Comparison of ENCODE assay signal across 14 cellular contexts in the genomic region with DNA sequence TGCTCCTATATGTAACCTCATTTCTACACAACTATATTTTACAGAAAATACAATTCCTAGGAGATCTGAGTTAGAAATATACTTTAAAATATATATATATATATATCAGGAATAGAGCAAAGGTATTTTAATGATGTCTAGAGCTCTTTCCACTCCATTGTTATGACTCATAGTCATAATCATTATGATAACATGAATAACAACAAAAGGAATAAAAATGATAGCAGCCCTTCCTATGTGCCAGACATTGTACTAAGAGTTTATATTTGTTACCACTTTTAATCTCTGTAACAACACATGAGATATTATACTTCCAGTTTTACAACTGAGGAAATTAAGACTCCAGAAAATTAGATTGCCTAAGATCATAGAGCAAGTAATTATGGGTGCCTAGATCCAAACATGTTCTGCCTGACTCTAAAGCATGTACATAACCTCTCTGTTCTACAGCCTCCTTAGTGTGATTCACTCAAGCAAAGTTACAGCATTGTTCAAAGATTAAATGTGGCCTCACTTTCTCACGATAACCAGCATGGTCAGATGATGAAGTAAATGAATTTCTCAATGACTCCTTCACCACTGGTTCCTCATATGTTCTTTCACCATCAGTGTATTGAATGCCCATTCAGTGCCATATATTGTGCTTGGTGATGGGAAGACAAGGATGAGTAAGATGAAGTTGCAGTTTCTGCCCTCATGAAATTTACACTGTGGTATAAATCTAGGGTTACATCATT.
A peak's percentile ranks its signal among the peaks of the same experiment; 100 is the strongest.
DNase-seq lines count a peak whose midpoint lies in the region; ATAC-seq, FAIRE-seq and TF ChIP-seq lines count a peak whose summit lies in the region.
"Had no signal": no experiment of that assay in that cellular context is flagged by ENCODE, and none has a peak within 500 bp of the region (broad histone marks: within the 10 kb centered on the region; RNA-seq: fewer than 3 reads in every experiment).

No MANE protein-coding gene starts in this region.

- intact Hi-C loops in psoas muscle (cut with DNase I) = no loop called here
- intact Hi-C loops in activated CD8-positive, alpha-beta T cell treated with anti-CD3 and anti-CD28 coated beads for 36 hours (cut with micrococcal nuclease) = no loop called here

- H3K27me3 Mint-ChIP-seq in activated CD8-positive, alpha-beta T cell treated with anti-CD3 and anti-CD28 coated beads for 36 hours = no peaks in the 10 kb centered on the region
- H3K27me3 Mint-ChIP-seq: CD4-positive, alpha-beta memory T cell; IgD-negative memory B cell had no signal

- POLR2A ChIA-PET in activated CD8-positive, alpha-beta T cell treated with anti-CD3 and anti-CD28 coated beads for 36 hours (lab: Charles Lee) = no interaction called here

- H3K9me3 Mint-ChIP-seq in activated CD8-positive, alpha-beta T cell treated with anti-CD3 and anti-CD28 coated beads for 36 hours = peaks cover 2% of the 10 kb centered on the region
- H3K9me3 Mint-ChIP-seq: CD4-positive, alpha-beta memory T cell; IgD-negative memory B cell had no signal

- ATAC-seq in psoas muscle (peak; percentile 31 to 76 (median 70)), GM18511 (IDR thresholded peaks at IDR 0.05; ENCODE audit: unreplicated experiment) (no peak)
- no peak for ATAC-seq in activated CD8-positive, alpha-beta T cell treated with anti-CD3 and anti-CD28 coated beads for 36 hours

- H3K4me1 ChIP-seq in psoas muscle = peaks cover 28% of the 10 kb centered on the region

- CTCF ChIA-PET in activated CD8-positive, alpha-beta T cell treated with anti-CD3 and anti-CD28 coated beads for 36 hours (lab: Charles Lee) = no interaction called here

- H3K9me3 ChIP-seq in psoas muscle = no peaks in the 10 kb centered on the region

- FAIRE-seq in RCC 7860 (lab: Jason Lieb, UNC) = no peak
- FAIRE-seq: GM19239 had no signal

- H3K27ac Mint-ChIP-seq in activated CD8-positive, alpha-beta T cell treated with anti-CD3 and anti-CD28 coated beads for 36 hours = no peak overlapping the region
- H3K27ac Mint-ChIP-seq: CD4-positive, alpha-beta memory T cell; IgD-negative memory B cell had no signal

- H3K27me3 ChIP-seq in psoas muscle (ENCODE audit: insufficient read depth in 3 of 3, low read length in 2 of 3) = no peaks in the 10 kb centered on the region

- H3K27ac ChIP-seq in psoas muscle = peak overlapping the region; percentile 82

- DNase-seq in GM04504 (ENCODE audit: low read depth) = peak; percentile 32
- peak; percentile 12 for DNase-seq in RCC 7860 (ENCODE audit: low spot score)
- peak; percentile 18 for DNase-seq in epithelial cell of proximal tubule (ENCODE audit: low read depth)
- DNase-seq in psoas muscle = no peak
- no peak for DNase-seq in cerebellar nuclear complex (lab: John Stamatoyannopoulos, UW)
- no peak for DNase-seq in NCI-H446 (lab: John Stamatoyannopoulos, UW)
- DNase-seq in activated CD8-positive, alpha-beta T cell treated with anti-CD3 and anti-CD28 coated beads for 36 hours = no peak
- DNase-seq: amniotic stem cell; CD4-positive, alpha-beta memory T cell; erythroblast; NCI-H1930 had no signal

- H3K36me3 ChIP-seq in psoas muscle (ENCODE audit: insufficient read depth in 1 of 2, low read depth in 1 of 2) = no peaks in the 10 kb centered on the region

- H3K4me3 ChIP-seq in epithelial cell of proximal tubule (ENCODE audit: low read depth, low read length) (no peak overlapping the region), psoas muscle (no peak overlapping the region)

- no peak overlapping the region for H3K4me3 Mint-ChIP-seq in activated CD8-positive, alpha-beta T cell treated with anti-CD3 and anti-CD28 coated beads for 36 hours
- H3K4me3 Mint-ChIP-seq: CD4-positive, alpha-beta memory T cell; IgD-negative memory B cell had no signal

- TF ChIP-seq CTCF in epithelial cell of proximal tubule (conservative IDR thresholded peaks at IDR 0.05; ENCODE audit: low read depth, low read length) (no peak), psoas muscle (IDR thresholded peaks at IDR 0.05) (no peak)
- TF ChIP-seq CTCF in activated CD8-positive, alpha-beta T cell treated with anti-CD3 and anti-CD28 coated beads for 36 hours (IDR thresholded peaks at IDR 0.05) = no peak

- 33 to 38% (median 34%) methylated on average over 1 of the region's 1 CpG for WGBS in psoas muscle, 3 donors

- no peaks in the 10 kb centered on the region for H3K4me1 Mint-ChIP-seq in activated CD8-positive, alpha-beta T cell treated with anti-CD3 and anti-CD28 coated beads for 36 hours (ENCODE audit: low read depth)
- H3K4me1 Mint-ChIP-seq: CD4-positive, alpha-beta memory T cell; IgD-negative memory B cell had no signal

- H3K36me3 Mint-ChIP-seq in activated CD8-positive, alpha-beta T cell treated with anti-CD3 and anti-CD28 coated beads for 36 hours (ENCODE audit: low read depth) = no peaks in the 10 kb centered on the region
- H3K36me3 Mint-ChIP-seq: CD4-positive, alpha-beta memory T cell; IgD-negative memory B cell had no signal

Comparison
In these comparisons a context has a peak if more than half of its experiments do, and no peak if none do; other contexts are left out.
1. DNase-seq: peak in GM04504 (single experiment), RCC 7860 (single experiment) and epithelial cell of proximal tubule (single experiment); none in psoas muscle (0 of 2), cerebellar nuclear complex (0 of 2), NCI-H446 (0 of 2) and activated CD8-positive, alpha-beta T cell treated with anti-CD3 and anti-CD28 coated beads for 36 hours (single experiment).
2. ATAC-seq: peak in psoas muscle (4 of 4); none in GM18511 (single experiment) and activated CD8-positive, alpha-beta T cell treated with anti-CD3 and anti-CD28 coated beads for 36 hours (single experiment).